1 cellular context compared by ENCODE assay signal in genomic region chr19:33248954-33249613, GRCh38.
TF ChIP-seq lines count a peak whose summit lies in the region.

No MANE protein-coding gene starts in this region.

TF ChIP-seq in A549, 52 proteins besides CTCF, POLR2A, EP300 and RAD21 (continued from another document):
- TF ChIP-seq ELK1 (IDR thresholded peaks at IDR 0.05; ENCODE audit: low read depth, low read length) (no peak), CHD4 (IDR thresholded peaks at IDR 0.05; ENCODE audit: borderline replicate concordance) (no peak), MYC (IDR thresholded peaks at IDR 0.05; ENCODE audit: borderline replicate concordance, low read length) (no peak), CEBPB (IDR thresholded peaks at IDR 0.05) (peak in 1 of 2 experiments; percentile 55; a peak in 2 of 4 replicates), FOXS1 (CRISPR knock-in tag; IDR thresholded peaks at IDR 0.05) (no peak), FOSL2 (IDR thresholded peaks at IDR 0.05) (no peak), FOSL2 (CRISPR knock-in tag; IDR thresholded peaks at IDR 0.05) (peak; percentile 68), BHLHE40 (IDR thresholded peaks at IDR 0.05; ENCODE audit: low read depth, low read length) (no peak)
